In the genomic region with DNA sequence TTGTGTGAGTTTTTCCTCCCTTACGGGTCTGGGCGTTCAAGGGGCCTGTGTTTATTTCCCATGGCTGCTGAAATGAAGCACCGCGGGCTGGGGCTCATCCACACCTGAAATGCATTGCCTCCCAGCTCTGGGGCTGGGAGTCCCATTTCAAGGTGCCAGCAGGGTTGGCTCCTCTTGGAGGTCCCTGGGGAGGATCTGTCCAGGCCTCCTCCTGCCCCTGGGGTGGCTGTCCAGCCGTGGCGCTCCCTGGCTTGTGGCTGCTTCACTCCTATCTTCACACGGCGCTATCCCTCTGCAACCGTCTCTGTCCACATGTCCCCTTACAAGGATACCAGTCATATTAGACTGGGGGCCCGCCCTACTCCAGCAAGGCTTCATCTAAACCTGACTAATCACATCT, we compare ENCODE assay signal across 30 cellular contexts. TPM values are rescaled to one million over a fixed set of nuclear protein-coding genes. Genes with fewer than 3 reads are reported as not detected.
"Had no signal": no experiment of that assay in that cellular context is flagged by ENCODE, and none has a peak within 500 bp of the region (broad histone marks: within the 10 kb centered on the region; RNA-seq: fewer than 3 reads in every experiment).

No MANE protein-coding gene starts in this region.

- H3K4me1 Mint-ChIP-seq: naive B cell had no signal

- H3K36me3 ChIP-seq: adrenal gland, breast epithelium, esophagus squamous epithelium, gastroesophageal sphincter, lower lobe of right lung, ovary, right atrium auricular region, thyroid gland had no signal

- H3K9me3 Mint-ChIP-seq: activated CD4-positive, alpha-beta T cell treated with anti-CD3 and anti-CD28 coated beads, Interleukin-2, amount 10 ng/mL, durations not matched to agents 7 days and 5 days; activated CD8-positive, alpha-beta T cell treated with anti-CD3 and anti-CD28 coated beads for 36 hours; naive B cell had no signal

- H3K4me3 Mint-ChIP-seq: activated CD4-positive, alpha-beta T cell treated with anti-CD3 and anti-CD28 coated beads, Interleukin-2, amount 10 ng/mL, durations not matched to agents 7 days and 5 days; activated CD8-positive, alpha-beta memory T cell treated with anti-CD3 and anti-CD28 coated beads, Interleukin-2, amount 10 ng/mL, durations not matched to agents 7 days and 5 days; activated CD8-positive, alpha-beta T cell treated with anti-CD3 and anti-CD28 coated beads for 36 hours; activated naive CD8-positive, alpha-beta T cell had no signal

- H3K27ac Mint-ChIP-seq: activated CD4-positive, alpha-beta T cell treated with anti-CD3 and anti-CD28 coated beads, Interleukin-2, amount 10 ng/mL, durations not matched to agents 7 days and 5 days; activated CD8-positive, alpha-beta memory T cell treated with anti-CD3 and anti-CD28 coated beads, Interleukin-2, amount 10 ng/mL, durations not matched to agents 7 days and 5 days; activated CD8-positive, alpha-beta T cell treated with anti-CD3 and anti-CD28 coated beads for 36 hours; activated naive CD8-positive, alpha-beta T cell had no signal

- H3K36me3 Mint-ChIP-seq: activated CD8-positive, alpha-beta memory T cell treated with anti-CD3 and anti-CD28 coated beads, Interleukin-2, amount 10 ng/mL, durations not matched to agents 7 days and 5 days; activated naive CD8-positive, alpha-beta T cell; naive B cell had no signal

- H3K27ac ChIP-seq: adrenal gland, breast epithelium, coronary artery, esophagus squamous epithelium, gastroesophageal sphincter, lower lobe of right lung, ovary, psoas muscle, right atrium auricular region, thyroid gland had no signal

- H3K4me3 ChIP-seq: adrenal gland, breast epithelium, coronary artery, esophagus squamous epithelium, gastroesophageal sphincter, lower lobe of right lung, ovary, psoas muscle, right atrium auricular region, thyroid gland had no signal

- H3K27me3 ChIP-seq: adrenal gland, ovary, right atrium auricular region, thyroid gland had no signal

- FAIRE-seq: astrocyte, islet of Langerhans had no signal

- H3K4me1 ChIP-seq: breast epithelium, gastroesophageal sphincter, psoas muscle, thyroid gland had no signal

- ATAC-seq: activated CD8-positive, alpha-beta memory T cell treated with anti-CD3 and anti-CD28 coated beads, Interleukin-2, amount 10 ng/mL, durations not matched to agents 7 days and 5 days; activated CD8-positive, alpha-beta T cell treated with anti-CD3 and anti-CD28 coated beads for 36 hours; gastroesophageal sphincter; left cardiac atrium; lower lobe of right lung; psoas muscle; stimulated activated naive CD8-positive, alpha-beta T cell treated with anti-CD3 and anti-CD28 coated beads, Interleukin-15, Interleukin-2, amounts not matched to agents 100 U/mL and 50 U/mL, for 24 hours had no signal

- H3K9me3 ChIP-seq: adrenal gland, breast epithelium, esophagus squamous epithelium, gastroesophageal sphincter, lower lobe of right lung, ovary, psoas muscle, right atrium auricular region, thyroid gland had no signal

- DNase-seq: activated CD4-positive, alpha-beta T cell treated with anti-CD3 and anti-CD28 coated beads, Interleukin-2, amount 10 ng/mL, durations not matched to agents 7 days and 5 days; activated CD8-positive, alpha-beta memory T cell treated with anti-CD3 and anti-CD28 coated beads, Interleukin-2, amount 10 ng/mL, durations not matched to agents 7 days and 5 days; activated CD8-positive, alpha-beta T cell treated with anti-CD3 and anti-CD28 coated beads for 36 hours; activated T-cell treated with anti-CD3 and anti-CD28 coated beads for 4 hours; adrenal gland; esophagus squamous epithelium; head of caudate nucleus; hypothalamus; left cardiac atrium; lower lobe of right lung; mesendoderm; naive B cell; psoas muscle; stimulated activated CD4-positive, alpha-beta T cell treated with anti-CD3 and anti-CD28 coated beads, Interleukin-12 subunit alpha, Interleukin-12 subunit beta, amount 100 ng/mL, for 4 hours; stimulated activated CD4-positive, alpha-beta T cell treated with anti-CD3 and anti-CD28 coated beads, Interleukin-4, amount 100 ng/mL, for 4 hours; stimulated activated naive CD8-positive, alpha-beta T cell treated with anti-CD3 and anti-CD28 coated beads, Interleukin-15, Interleukin-2, amounts not matched to agents 100 U/mL and 50 U/mL, for 24 hours; SW 1271; T-helper 2 cell; thyroid gland had no signal

RNA-seq across cellular contexts. Expression of gene CNPY1, which starts 41.1 kb away (rescaled TPM):
- total RNA-seq: activated CD4-positive, alpha-beta T cell treated with anti-CD3 and anti-CD28 coated beads, Interleukin-2, amount 10 ng/mL, durations not matched to agents 7 days and 5 days; activated CD8-positive, alpha-beta memory T cell treated with anti-CD3 and anti-CD28 coated beads, Interleukin-2, amount 10 ng/mL, durations not matched to agents 7 days and 5 days; activated CD8-positive, alpha-beta T cell treated with anti-CD3 and anti-CD28 coated beads for 36 hours; adrenal gland; astrocyte; esophagus squamous epithelium; gastroesophageal sphincter; left cardiac atrium; lower lobe of right lung; mucosa of gallbladder; ovary; psoas muscle; right atrium auricular region; subcutaneous adipose tissue; thyroid gland; ureter had no signal
